8 cellular contexts compared by ENCODE assay signal in the genomic region with DNA sequence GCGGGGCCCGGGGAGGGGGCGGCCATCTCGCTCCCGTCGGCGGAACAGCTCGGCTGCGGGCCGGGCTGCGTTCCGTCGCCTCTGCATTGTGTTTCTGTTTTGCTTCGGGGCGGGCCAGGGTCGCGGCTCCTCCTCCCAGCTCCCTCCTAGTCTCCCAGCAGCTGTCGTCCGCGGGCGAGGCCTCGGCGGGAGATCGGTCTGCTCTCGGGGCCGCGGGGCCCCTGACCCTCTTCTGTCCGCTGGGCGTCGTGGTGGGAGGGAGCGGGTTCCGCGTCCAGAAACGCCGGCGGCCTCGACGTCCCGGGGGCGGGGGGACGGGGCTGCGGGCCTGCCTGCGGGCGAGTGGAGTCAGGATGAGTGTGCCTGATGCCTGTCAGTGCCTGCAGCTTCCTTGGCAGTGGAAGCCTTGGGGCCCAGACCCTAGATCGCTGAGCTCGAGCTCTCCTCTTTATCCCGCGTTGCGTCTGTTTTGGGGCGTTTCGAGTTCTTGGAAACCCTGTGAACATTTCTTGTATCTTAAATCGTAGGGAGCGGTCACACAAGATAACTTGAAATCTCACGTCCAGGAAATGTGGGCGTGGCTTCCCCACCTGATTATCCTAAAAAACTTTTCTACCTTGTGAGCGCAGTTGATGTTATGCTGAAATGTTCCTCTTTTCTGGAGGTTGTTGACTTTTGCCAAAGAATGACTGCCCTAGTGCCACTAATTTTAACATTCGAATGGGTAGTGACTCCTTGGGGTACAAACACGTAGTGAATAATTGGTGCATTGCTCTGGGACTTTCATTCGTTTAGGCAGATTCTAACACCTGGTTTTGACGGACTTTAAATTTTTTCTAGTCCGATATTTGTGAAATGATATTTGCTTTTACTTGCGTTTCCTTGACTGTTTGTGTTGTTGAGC. TPM values are rescaled to one million over a fixed set of nuclear protein-coding genes. Genes with fewer than 3 reads are reported as not detected.
A peak's percentile ranks its signal among the peaks of the same experiment; 100 is the strongest.
DNase-seq lines count a peak whose midpoint lies in the region; ATAC-seq, FAIRE-seq and TF ChIP-seq lines count a peak whose summit lies in the region.

No MANE protein-coding gene starts in this region.

- intact Hi-C loops in CD8-positive, alpha-beta T cell (cut with DNase I, micrococcal nuclease) = loop anchor here (1.0 to 5.0 kb wide), 9 partner anchors 11 to 260 kb away; partner anchors contain the start of genes DOP1B (in 2 of the 2) and SETD4 (in 2 of the 2)

- TF ChIP-seq CTCF in CD8-positive, alpha-beta T cell (IDR thresholded peaks at IDR 0.05) = no peak
- TF ChIP-seq CTCF in neural progenitor cell (IDR thresholded peaks at IDR 0.05) = no peak

- peaks cover 18% of the 10 kb centered on the region for H3K4me1 ChIP-seq in CD8-positive, alpha-beta T cell (ENCODE audit: insufficient read depth, low read length)
- peaks cover 13% of the 10 kb centered on the region for H3K4me1 ChIP-seq in neural progenitor cell

- POLR2A ChIA-PET in CD8-positive, alpha-beta T cell (lab: Charles Lee) = interaction anchor here (0.8 to 4.9 kb wide), 20 partner anchors 8 to 260 kb away, joined by 3 to 106 read pairs (median 6); partner anchors contain the start of genes CBR1, DOP1B and SETD4

- H3K27ac Mint-ChIP-seq in CD8-positive, alpha-beta T cell = peak overlapping the region; percentile 98
- H3K27ac Mint-ChIP-seq in activated T-cell treated with anti-CD3 and anti-CD28 coated beads, Interleukin-2, amount 50 U/mL, for 72 hours = peak overlapping the region; percentile 96
- H3K27ac Mint-ChIP-seq in neural progenitor cell = peak overlapping the region; percentile 86

- H3K36me3 ChIP-seq in CD8-positive, alpha-beta T cell (ENCODE audit: insufficient read depth, low read length) = peaks cover 5% of the 10 kb centered on the region
- no peaks in the 10 kb centered on the region for H3K36me3 ChIP-seq in neural progenitor cell

- H3K27me3 Mint-ChIP-seq in CD8-positive, alpha-beta T cell (ENCODE audit: low read depth) = no peaks in the 10 kb centered on the region
- no peaks in the 10 kb centered on the region for H3K27me3 Mint-ChIP-seq in activated T-cell treated with anti-CD3 and anti-CD28 coated beads, Interleukin-2, amount 50 U/mL, for 72 hours (ENCODE audit: low read depth)
- H3K27me3 Mint-ChIP-seq in neural progenitor cell (ENCODE audit: insufficient read depth, low read depth) = peaks cover 4% of the 10 kb centered on the region

- peak overlapping the region; percentile 94 for H3K4me3 Mint-ChIP-seq in CD8-positive, alpha-beta T cell
- H3K4me3 Mint-ChIP-seq in activated T-cell treated with anti-CD3 and anti-CD28 coated beads, Interleukin-2, amount 50 U/mL, for 72 hours = peak overlapping the region; percentile 93 to 96
- H3K4me3 Mint-ChIP-seq in neural progenitor cell = peak overlapping the region; percentile 97

- H3K9me3 ChIP-seq in CD8-positive, alpha-beta T cell (ENCODE audit: low read length) = no peaks in the 10 kb centered on the region
- H3K9me3 ChIP-seq in neural progenitor cell (ENCODE audit: low read depth) = no peaks in the 10 kb centered on the region

- no peak for DNase-seq in CD8-positive, alpha-beta T cell
- DNase-seq in NCI-H460 (ENCODE audit: extremely low read depth, low read depth) (peak; percentile 59), frontal cortex (ENCODE audit: low spot score in 2 of 2) (peak; percentile 46 to 64), neural progenitor cell (ENCODE audit: low spot score) (no peak), COLO829 (ENCODE audit: low spot score) (no peak)
- peak; percentile 81 for DNase-seq in activated T-cell treated with anti-CD3 and anti-CD28 coated beads, Interleukin-2, amount 50 U/mL, for 72 hours

- peak overlapping the region; percentile 85 for H3K27ac ChIP-seq in CD8-positive, alpha-beta T cell (ENCODE audit: low read depth, low read length)
- H3K27ac ChIP-seq in neural progenitor cell = peak overlapping the region; percentile 94

- H3K36me3 Mint-ChIP-seq in CD8-positive, alpha-beta T cell = peaks cover 39% of the 10 kb centered on the region
- H3K36me3 Mint-ChIP-seq in activated T-cell treated with anti-CD3 and anti-CD28 coated beads, Interleukin-2, amount 50 U/mL, for 72 hours (ENCODE audit: insufficient read depth in 2 of 2) = peaks cover 11 to 33% of the 10 kb centered on the region in 2 donors
- H3K36me3 Mint-ChIP-seq in neural progenitor cell = peaks cover 24% of the 10 kb centered on the region

- H4K20me1 ChIP-seq in neural progenitor cell (ENCODE audit: low read depth) = peaks cover 30% of the 10 kb centered on the region

- no peaks in the 10 kb centered on the region for H3K9me3 Mint-ChIP-seq in CD8-positive, alpha-beta T cell
- peaks cover 0 to 2% of the 10 kb centered on the region in 2 donors for H3K9me3 Mint-ChIP-seq in activated T-cell treated with anti-CD3 and anti-CD28 coated beads, Interleukin-2, amount 50 U/mL, for 72 hours
- H3K9me3 Mint-ChIP-seq in neural progenitor cell = peaks cover 4% of the 10 kb centered on the region

- H3K27me3 ChIP-seq in CD8-positive, alpha-beta T cell (ENCODE audit: insufficient read depth, low read length) = no peaks in the 10 kb centered on the region
- H3K27me3 ChIP-seq in neural progenitor cell = no peaks in the 10 kb centered on the region

- peak; percentile 63 for ATAC-seq in CD8-positive, alpha-beta T cell
- ATAC-seq in GM18873 (IDR thresholded peaks at IDR 0.05; ENCODE audit: low FRiP score, unreplicated experiment) (peak; percentile 25), HG03175 (IDR thresholded peaks at IDR 0.05; ENCODE audit: unreplicated experiment) (peak; percentile 43)
- peak; percentile 66 to 72 for ATAC-seq in activated T-cell treated with anti-CD3 and anti-CD28 coated beads, Interleukin-2, amount 50 U/mL, for 72 hours (replicated peaks in 1 of 2)

- no peak for FAIRE-seq in frontal cortex (lab: Jason Lieb, UNC)

- H3K4me3 ChIP-seq in CD8-positive, alpha-beta T cell (ENCODE audit: low read depth, low read length) = peak overlapping the region; percentile 63
- H3K4me3 ChIP-seq in neural progenitor cell = peak overlapping the region; percentile 74

- CTCF ChIA-PET in CD8-positive, alpha-beta T cell (lab: Charles Lee) = interaction anchor here (0.9 to 5.1 kb wide), 11 partner anchors 10 to 194 kb away, joined by 3 to 41 read pairs (median 4); partner anchors contain the start of gene DOP1B

- H2AFZ ChIP-seq in neural progenitor cell (replicated peaks) = peak overlapping the region; percentile 84

- H3K4me1 Mint-ChIP-seq in CD8-positive, alpha-beta T cell (ENCODE audit: low read depth) = peaks cover 43% of the 10 kb centered on the region
- peaks cover 54% of the 10 kb centered on the region for H3K4me1 Mint-ChIP-seq in activated T-cell treated with anti-CD3 and anti-CD28 coated beads, Interleukin-2, amount 50 U/mL, for 72 hours (ENCODE audit: low read depth)
- peaks cover 18% of the 10 kb centered on the region for H3K4me1 Mint-ChIP-seq in neural progenitor cell

- H3K79me2 ChIP-seq in neural progenitor cell (ENCODE audit: low read depth) = peaks cover 54% of the 10 kb centered on the region

- H3K4me2 ChIP-seq in neural progenitor cell = peak overlapping the region; percentile 92

- H3F3A ChIP-seq in neural progenitor cell (ENCODE audit: low read depth) = peaks cover 26% of the 10 kb centered on the region

- peak overlapping the region; percentile 80 for H3K9ac ChIP-seq in neural progenitor cell

RNA-seq across cellular contexts. Expression of gene MORC3, which starts 0.7 kb away (rescaled TPM):
- total RNA-seq in CD8-positive, alpha-beta T cell = 10 to 100 TPM; 48.7 to 52.1 TPM
- total RNA-seq in NCI-H460 (2014; rRNA removed; shearing (Covaris generic)) = 21.5 and 22.1 TPM in 2 replicates
- polyA plus RNA-seq in NCI-H460 (2014; cell fraction: nucleus; rRNA removed) = 9.3 and 21.7 TPM in 2 replicates
- total RNA-seq in activated T-cell treated with anti-CD3 and anti-CD28 coated beads, Interleukin-2, amount 50 U/mL, for 72 hours = 10 to 100 TPM; 30.2 to 32.7 TPM
- total RNA-seq in frontal cortex (135 TPM), neural progenitor cell (ENCODE audit: low replicate concordance) (43.6 and 68.7 TPM in 2 replicates)

Comparison
In these comparisons a context has a peak if more than half of its experiments do, and no peak if none do; other contexts are left out.
1. DNase-seq: peak in NCI-H460 (single experiment), activated T-cell treated with anti-CD3 and anti-CD28 coated beads, Interleukin-2, amount 50 U/mL, for 72 hours (2 of 2) and frontal cortex (2 of 2); none in CD8-positive, alpha-beta T cell (0 of 7), neural progenitor cell (single experiment) and COLO829 (single experiment).
2. Peak in every context shown above with its lines, with median percentiles within 50 percentile points of each other: ATAC-seq, H3K27ac Mint-ChIP-seq and H3K4me3 Mint-ChIP-seq.